ENCODE assay signal across 12 cellular contexts in the genomic region with DNA sequence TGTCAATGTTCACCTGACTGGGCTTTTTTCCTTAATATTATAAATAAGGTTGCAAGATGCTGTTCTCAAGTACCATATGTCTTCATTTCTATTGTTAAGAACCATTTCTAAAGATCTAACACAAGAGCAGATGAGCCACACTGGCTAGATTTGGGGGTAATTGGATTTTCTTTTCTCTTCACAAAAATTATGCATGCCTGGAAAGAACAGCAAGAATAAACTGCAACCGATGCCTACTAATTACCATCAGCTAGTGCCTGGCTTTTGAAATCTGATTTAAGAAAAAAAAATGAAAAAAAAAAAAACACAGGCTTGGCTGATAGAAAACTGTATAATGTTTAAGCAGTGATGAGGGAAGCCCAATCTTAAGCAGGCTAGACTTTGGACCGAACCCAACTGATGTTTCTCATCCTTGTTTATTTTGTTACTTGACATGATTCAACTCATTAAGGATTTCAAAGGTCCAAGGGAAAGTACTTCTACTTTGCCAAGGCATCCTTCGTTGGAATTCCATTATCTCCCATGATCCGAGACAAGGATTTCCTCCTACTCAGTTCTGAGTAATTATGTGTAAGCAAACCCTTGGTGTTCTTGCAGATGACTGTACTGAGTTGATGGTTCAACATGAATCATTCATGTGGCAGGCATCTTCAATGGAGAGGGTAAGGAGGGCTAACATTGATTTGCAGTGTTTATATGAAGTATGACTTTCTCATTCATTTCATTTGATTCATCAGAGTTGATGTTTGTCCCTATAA.
DNase-seq lines count a peak whose midpoint lies in the region; ATAC-seq, FAIRE-seq and TF ChIP-seq lines count a peak whose summit lies in the region.
"Had no signal": no experiment of that assay in that cellular context is flagged by ENCODE, and none has a peak within 500 bp of the region (broad histone marks: within the 10 kb centered on the region; RNA-seq: fewer than 3 reads in every experiment).

No MANE protein-coding gene starts in this region.

- H3K9me3 ChIP-seq in right cardiac atrium (ENCODE audit: control insufficient read depth, low read length) (no peaks in the 10 kb centered on the region), SJCRH30 (replicated peaks) (no peaks in the 10 kb centered on the region)
- H3K9me3 ChIP-seq: BE2C, suprapubic skin had no signal

- ATAC-seq in right cardiac atrium (peak; percentile 33 to 86), Right ventricle myocardium superior (ENCODE audit: poor library complexity) (no peak)
- ATAC-seq in activated naive CD4-positive, alpha-beta T cell treated with anti-CD3 and anti-CD28 coated beads, Interleukin-2, amount 50 U/mL, for 72 hours: no peak

- no peak for FAIRE-seq in GM12891 (lab: Jason Lieb, UNC)

- no peaks in the 10 kb centered on the region for H3K27me3 ChIP-seq in right cardiac atrium (ENCODE audit: control insufficient read depth, insufficient read depth)
- H3K27me3 ChIP-seq in kidney epithelial cell (ENCODE audit: control insufficient read depth, insufficient read depth, low read length): no peaks in the 10 kb centered on the region
- H3K27me3 ChIP-seq in SJCRH30: no peaks in the 10 kb centered on the region
- H3K27me3 ChIP-seq: BE2C, suprapubic skin had no signal

- no peaks in the 10 kb centered on the region for H3K36me3 Mint-ChIP-seq in activated naive CD4-positive, alpha-beta T cell treated with anti-CD3 and anti-CD28 coated beads, Interleukin-2, amount 50 U/mL, for 72 hours

- no peaks in the 10 kb centered on the region for H3K36me3 ChIP-seq in kidney epithelial cell (ENCODE audit: control insufficient read depth, insufficient read depth, low read length)
- no peaks in the 10 kb centered on the region for H3K36me3 ChIP-seq in SJCRH30
- H3K36me3 ChIP-seq: BE2C, suprapubic skin had no signal

- WGBS in right cardiac atrium: 44% methylated on average over 4 of the region's 4 CpGs

- H3K4me1 ChIP-seq in right cardiac atrium (ENCODE audit: control insufficient read depth, insufficient read depth, low read length): no peaks in the 10 kb centered on the region
- no peaks in the 10 kb centered on the region for H3K4me1 ChIP-seq in SJCRH30
- H3K4me1 ChIP-seq: suprapubic skin had no signal

- H3K9me3 Mint-ChIP-seq in activated naive CD4-positive, alpha-beta T cell treated with anti-CD3 and anti-CD28 coated beads, Interleukin-2, amount 50 U/mL, for 72 hours: peaks cover 7 to 9% of the 10 kb centered on the region in 2 donors

- intact Hi-C loops in right cardiac atrium (cut with DNase I): no loop called here
- intact Hi-C loops in Right ventricle myocardium superior (cut with DNase I): loop anchor here (10.0 kb wide), 1 partner anchor 294 kb away; no protein-coding TSS in a partner anchor

- TF ChIP-seq CTCF in kidney epithelial cell (IDR thresholded peaks at IDR 0.05; ENCODE audit: insufficient read depth, low read length, poor library complexity, severe bottlenecking): no peak

- DNase-seq in right cardiac atrium: no peak
- DNase-seq in Right ventricle myocardium superior: no peak
- peak; percentile 85 for DNase-seq in astrocyte of the hippocampus (ENCODE audit: low read depth, low spot score)
- peak; percentile 99 for DNase-seq in kidney epithelial cell (ENCODE audit: low read depth)
- no peak for DNase-seq in activated CD4-positive, CD25-positive, alpha-beta regulatory T cell treated with anti-CD3 and anti-CD28 coated beads, Interleukin-2, amount 50 U/mL, for 72 hours
- DNase-seq in SJCRH30: no peak
- no peak for DNase-seq in GM12891 (ENCODE audit: insufficient read length, low spot score)
- no peak for DNase-seq in activated naive CD4-positive, alpha-beta T cell treated with anti-CD3 and anti-CD28 coated beads, Interleukin-2, amount 50 U/mL, for 72 hours (ENCODE audit: low spot score in 2 of 2)
- DNase-seq: aorta, BE2C, KBM-7 had no signal

- no peak overlapping the region for H3K4me3 ChIP-seq in right cardiac atrium (ENCODE audit: low read length)
- no peak overlapping the region for H3K4me3 ChIP-seq in kidney epithelial cell (ENCODE audit: low read depth, low read length)
- no peak overlapping the region for H3K4me3 ChIP-seq in SJCRH30
- H3K4me3 ChIP-seq: suprapubic skin had no signal

- TF ChIP-seq POLR2A in GM12891 (IDR thresholded peaks at IDR 0.05; ENCODE audit: low read depth, low read length): no peak

- no peak overlapping the region for H3K27ac Mint-ChIP-seq in activated naive CD4-positive, alpha-beta T cell treated with anti-CD3 and anti-CD28 coated beads, Interleukin-2, amount 50 U/mL, for 72 hours

- H3K27ac ChIP-seq in right cardiac atrium (ENCODE audit: low read length) (no peak overlapping the region), SJCRH30 (no peak overlapping the region)
- H3K27ac ChIP-seq: suprapubic skin had no signal

TF ChIP-seq in GM12891, 5 proteins besides CTCF, POLR2A, EP300 and RAD21:
- no peak for TF ChIP-seq POU2F2 (IDR thresholded peaks at IDR 0.05; ENCODE audit: low read depth, low read length)
- TF ChIP-seq TAF1 (IDR thresholded peaks at IDR 0.05; ENCODE audit: low read depth, low read length): no peak
- no peak for TF ChIP-seq SPI1 (IDR thresholded peaks at IDR 0.05; ENCODE audit: low read depth, low read length)
- TF ChIP-seq POLR2AphosphoS5 (IDR thresholded peaks at IDR 0.05; ENCODE audit: low read depth, low read length): no peak
- TF ChIP-seq PAX5 (IDR thresholded peaks at IDR 0.05; ENCODE audit: insufficient read depth, low read length, severe bottlenecking): no peak
TF ChIP-seq in GM12891: peak in this region for 0.

Comparison
In these comparisons a context has a peak if more than half of its experiments do, and no peak if none do; other contexts are left out.
1. ATAC-seq: peak in right cardiac atrium (2 of 2); none in Right ventricle myocardium superior (single experiment) and activated naive CD4-positive, alpha-beta T cell treated with anti-CD3 and anti-CD28 coated beads, Interleukin-2, amount 50 U/mL, for 72 hours (0 of 2).
2. DNase-seq: peak in astrocyte of the hippocampus (single experiment) and kidney epithelial cell (single experiment); none in right cardiac atrium (0 of 3), Right ventricle myocardium superior (single experiment), activated CD4-positive, CD25-positive, alpha-beta regulatory T cell treated with anti-CD3 and anti-CD28 coated beads, Interleukin-2, amount 50 U/mL, for 72 hours (single experiment), SJCRH30 (0 of 2), GM12891 (single experiment) and activated naive CD4-positive, alpha-beta T cell treated with anti-CD3 and anti-CD28 coated beads, Interleukin-2, amount 50 U/mL, for 72 hours (0 of 2).